13 cellular contexts compared by ENCODE assay signal in genomic region chr10:93267521-93267920, GRCh38.
DNase-seq lines count a peak whose midpoint lies in the region; ATAC-seq and TF ChIP-seq lines count a peak whose summit lies in the region.
"Had no signal": no experiment of that assay in that cellular context is flagged by ENCODE, and none has a peak within 500 bp of the region (broad histone marks: within the 10 kb centered on the region; RNA-seq: fewer than 3 reads in every experiment).

No MANE protein-coding gene starts in this region.

- intact Hi-C loops in Right ventricle myocardium inferior (cut with DNase I) (no loop called here), A673 (cut with micrococcal nuclease; ENCODE audit: unreplicated experiment) (no loop called here)

- ATAC-seq in GM21737 (IDR thresholded peaks at IDR 0.05; ENCODE audit: unreplicated experiment) = peak; percentile 96
- peak; percentile 97 for ATAC-seq in HG03354 (IDR thresholded peaks at IDR 0.05; ENCODE audit: poor library complexity, severe bottlenecking, unreplicated experiment)
- peak; percentile 93 to 94 for ATAC-seq in naive B cell (ENCODE audit: low read depth in 2 of 2)
- no peak for ATAC-seq in Right ventricle myocardium inferior

- BruUV-seq in A673 (replicated peaks; lab: Mats Ljungman, UMichigan) = no TSS peak

- no peak overlapping the region for H3K27ac ChIP-seq in A673 (ENCODE audit: low read depth, low read length, poor library complexity, severe bottlenecking)
- H3K27ac ChIP-seq: 22Rv1, transverse colon had no signal

- no peaks in the 10 kb centered on the region for H3K4me1 ChIP-seq in A673 (ENCODE audit: insufficient read depth, low read length, poor library complexity, severe bottlenecking)
- H3K4me1 ChIP-seq: transverse colon had no signal

- no peak overlapping the region for H3K4me3 Mint-ChIP-seq in naive B cell
- H3K4me3 Mint-ChIP-seq: dendritic cell treated with granulocyte-macrophage colony-stimulating factor and Interleukin-4, amounts not matched to agents 40 ng/mL and 50 ng/mL, for 4 days had no signal

- no peak for TF ChIP-seq CTCF in A673 (conservative IDR thresholded peaks at IDR 0.05; ENCODE audit: low read depth, low read length)

- H3K4me3 ChIP-seq in A673 (ENCODE audit: low read depth, low read length, poor library complexity, severe bottlenecking) = no peak overlapping the region
- H3K4me3 ChIP-seq: transverse colon had no signal

- DNase-seq in NCI-H2029 (lab: John Stamatoyannopoulos, UW) (peak; percentile 5), NCI-H2029 treated with DMSO at 0.1 percent for 48 hours (lab: John Stamatoyannopoulos, UW) (no peak), naive B cell (peak; percentile 12), Right ventricle myocardium inferior (ENCODE audit: missing footprints) (no peak), A673 (ENCODE audit: low spot score) (no peak), HCEC 1CT (no peak)
- DNase-seq: NCI-H526, T-helper 9 cell, transverse colon had no signal

- POLR2A ChIA-PET in A673 (lab: Charles Lee; ENCODE audit: low non-redundant PET) = no interaction called here

- CTCF ChIA-PET in A673 (lab: Charles Lee) = no interaction called here

- H3K9me3 ChIP-seq in A673 (ENCODE audit: low read depth, low read length, poor library complexity, severe bottlenecking) = no peaks in the 10 kb centered on the region

- H3K36me3 Mint-ChIP-seq in naive B cell = peaks cover 5% of the 10 kb centered on the region in 2 donors

- no peaks in the 10 kb centered on the region for H3K36me3 ChIP-seq in A673 (ENCODE audit: insufficient read depth, low read length, poor library complexity, severe bottlenecking)
- H3K36me3 ChIP-seq: transverse colon had no signal

- peak overlapping the region in 2 of 6 donors; percentile 13 to 31 for H3K27ac Mint-ChIP-seq in naive B cell
- H3K27ac Mint-ChIP-seq: dendritic cell treated with granulocyte-macrophage colony-stimulating factor and Interleukin-4, amounts not matched to agents 40 ng/mL and 50 ng/mL, for 4 days had no signal

- no peaks in the 10 kb centered on the region for H3K27me3 Mint-ChIP-seq in naive B cell

- peaks cover 0 to 23% (median 21%) of the 10 kb centered on the region in 3 donors for H3K4me1 Mint-ChIP-seq in naive B cell

- no peaks in the 10 kb centered on the region for H3K27me3 ChIP-seq in A673 (replicated peaks; ENCODE audit: insufficient read depth, low read depth, low read length, poor library complexity)
- H3K27me3 ChIP-seq: transverse colon had no signal

- peaks cover 0 to 9% (median 5%) of the 10 kb centered on the region in 7 donors for H3K9me3 Mint-ChIP-seq in naive B cell

Comparison
In these comparisons a context has a peak if more than half of its experiments do, and no peak if none do; other contexts are left out.
1. DNase-seq: peak in NCI-H2029 (single experiment) and naive B cell (single experiment); none in NCI-H2029 treated with DMSO at 0.1 percent for 48 hours (single experiment), Right ventricle myocardium inferior (single experiment), A673 (single experiment) and HCEC 1CT (single experiment).